In genomic region chr12:107320031-107320928, GRCh38 we compare ENCODE assay signal across 8 cellular contexts.
A peak's percentile ranks its signal among the peaks of the same experiment; 100 is the strongest.
DNase-seq lines count a peak whose midpoint lies in the region; ATAC-seq, FAIRE-seq and TF ChIP-seq lines count a peak whose summit lies in the region.

No MANE protein-coding gene starts in this region.

- no peaks in the 10 kb centered on the region for H3K9me3 Mint-ChIP-seq in activated naive CD8-positive, alpha-beta T cell treated with anti-CD3 and anti-CD28 coated beads for 36 hours

- H3K9me3 ChIP-seq in SJSA1 (replicated peaks) (no peaks in the 10 kb centered on the region), iPS-15b (ENCODE audit: control insufficient read depth, insufficient read depth, low read length) (no peaks in the 10 kb centered on the region)

- ATAC-seq in HG02798 (IDR thresholded peaks at IDR 0.05; ENCODE audit: poor library complexity, unreplicated experiment) (no peak), HG03135 (IDR thresholded peaks at IDR 0.05; ENCODE audit: unreplicated experiment) (no peak)

- DNase-seq in H54 (ENCODE audit: insufficient read length, low spot score) (peak; percentile 83), SJSA1 (ENCODE audit: low read depth in 1 of 2, low spot score in 2 of 2) (peak in 1 of 2 experiments; percentile 16), epidermal melanocyte (ENCODE audit: insufficient read length, low spot score) (no peak)
- DNase-seq in activated naive CD8-positive, alpha-beta T cell treated with anti-CD3 and anti-CD28 coated beads for 36 hours, result peak; percentile 90
- DNase-seq in stimulated activated CD4-positive, alpha-beta T cell treated with anti-CD3 and anti-CD28 coated beads, Interleukin-12 subunit alpha, Interleukin-12 subunit beta, amount 100 ng/mL, for 48 hours (ENCODE audit: low read depth in 2 of 3, low spot score in 1 of 3), result peak; percentile 66 to 77 (median 67)

- peaks cover 34% of the 10 kb centered on the region for H3K4me1 ChIP-seq in SJSA1 (replicated peaks)
- peaks cover 2% of the 10 kb centered on the region for H3K4me1 ChIP-seq in iPS-15b (ENCODE audit: control insufficient read depth, insufficient read depth, low read length)

- H3K27me3 ChIP-seq in SJSA1 (replicated peaks), result peaks cover 64% of the 10 kb centered on the region
- peaks cover 70% of the 10 kb centered on the region for H3K27me3 ChIP-seq in iPS-15b (ENCODE audit: control insufficient read depth, insufficient read depth, low read length)

- FAIRE-seq in H54 (lab: Jason Lieb, UNC), result peak; percentile 38

- H3K27ac ChIP-seq in SJSA1, result no peak overlapping the region

- H3K36me3 ChIP-seq in SJSA1, result no peaks in the 10 kb centered on the region
- no peaks in the 10 kb centered on the region for H3K36me3 ChIP-seq in iPS-15b (ENCODE audit: control insufficient read depth, insufficient read depth, low read length)

- TF ChIP-seq POLR2A in H54 (IDR thresholded peaks at IDR 0.05; ENCODE audit: low read depth, low read length), result no peak

- peaks cover 46% of the 10 kb centered on the region for H3K4me1 Mint-ChIP-seq in activated naive CD8-positive, alpha-beta T cell treated with anti-CD3 and anti-CD28 coated beads for 36 hours

- peak overlapping the region; percentile 38 for H3K4me3 ChIP-seq in SJSA1
- peak overlapping the region; percentile 82 for H3K4me3 ChIP-seq in iPS-15b (ENCODE audit: low read depth, low read length)

- H3K36me3 Mint-ChIP-seq in activated naive CD8-positive, alpha-beta T cell treated with anti-CD3 and anti-CD28 coated beads for 36 hours, result peaks cover 9% of the 10 kb centered on the region

- peaks cover 5% of the 10 kb centered on the region for H3K27me3 Mint-ChIP-seq in activated naive CD8-positive, alpha-beta T cell treated with anti-CD3 and anti-CD28 coated beads for 36 hours

- H3K4me3 Mint-ChIP-seq in activated naive CD8-positive, alpha-beta T cell treated with anti-CD3 and anti-CD28 coated beads for 36 hours, result peak overlapping the region; percentile 98

- H3K27ac Mint-ChIP-seq in activated naive CD8-positive, alpha-beta T cell treated with anti-CD3 and anti-CD28 coated beads for 36 hours, result peak overlapping the region; percentile 100

- peak overlapping the region; percentile 47 for H3K9ac ChIP-seq in iPS-15b (ENCODE audit: low read depth, low read length)
